ENCODE assay signal across 8 cellular contexts in the genomic region with DNA sequence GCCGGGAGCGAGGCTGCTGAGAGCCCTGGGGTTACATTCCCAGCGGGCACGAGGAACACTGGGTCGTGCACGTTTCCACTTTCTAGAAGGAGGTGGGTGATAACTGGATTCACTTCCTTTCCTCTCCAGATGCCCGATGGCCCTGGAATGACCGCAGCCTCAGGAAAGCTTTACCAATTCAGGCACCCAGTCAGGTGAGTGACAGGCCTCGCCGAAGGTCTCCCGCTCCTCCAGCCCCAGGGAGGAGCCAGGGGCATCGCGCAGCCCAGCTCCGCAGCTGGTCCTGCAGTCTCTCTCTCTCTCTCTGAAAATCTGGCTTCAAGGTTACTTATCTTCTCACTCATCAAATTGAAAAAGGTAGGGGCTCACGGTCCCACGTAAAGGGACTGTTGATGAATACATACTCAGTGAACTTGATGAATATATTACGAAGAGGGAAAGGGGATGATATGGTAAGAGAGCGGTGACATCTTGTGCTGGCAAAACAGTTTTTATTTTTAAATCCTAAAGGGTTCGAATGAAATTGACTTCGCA. TPM values are rescaled to one million over a fixed set of nuclear protein-coding genes. Genes with fewer than 3 reads are reported as not detected.
DNase-seq lines count a peak whose midpoint lies in the region; ATAC-seq, FAIRE-seq and TF ChIP-seq lines count a peak whose summit lies in the region.

No MANE protein-coding gene starts in this region.

- H3K36me3 Mint-ChIP-seq in type B pancreatic cell: no peaks in the 10 kb centered on the region

- H3K36me3 ChIP-seq in left ventricle myocardium inferior: no peaks in the 10 kb centered on the region

- H3K4me3 ChIP-seq in left ventricle myocardium inferior: peak overlapping the region; percentile 64
- H3K4me3 ChIP-seq in WI38 (ENCODE audit: low read depth, low read length): peak overlapping the region; percentile 45

- DNase-seq in left ventricle myocardium inferior (no peak), Right ventricle myocardium inferior (ENCODE audit: missing footprints) (no peak), iris pigment epithelial cell (ENCODE audit: low read depth) (peak; percentile 6), type B pancreatic cell (ENCODE audit: extremely low spot score, unreplicated experiment) (no peak), islet precursor cell (no peak), HTR-8/SVneo (ENCODE audit: insufficient read length, low spot score) (no peak)

- ATAC-seq in Right ventricle myocardium inferior (no peak), GM18505 (IDR thresholded peaks at IDR 0.05; ENCODE audit: unreplicated experiment) (no peak)

- no peak for FAIRE-seq in HTR-8/SVneo (lab: Jason Lieb, UNC)

- peaks cover 67% of the 10 kb centered on the region for H3K27me3 ChIP-seq in left ventricle myocardium inferior (ENCODE audit: low read depth)

- no peaks in the 10 kb centered on the region for H3K9me3 Mint-ChIP-seq in type B pancreatic cell

- peaks cover 77% of the 10 kb centered on the region for H3K27me3 Mint-ChIP-seq in type B pancreatic cell

- no peaks in the 10 kb centered on the region for H3K9me3 ChIP-seq in left ventricle myocardium inferior (replicated peaks)

- no peak for TF ChIP-seq CTCF in left ventricle myocardium inferior (IDR thresholded peaks at IDR 0.05; ENCODE audit: borderline replicate concordance)
- no peak for TF ChIP-seq CTCF in WI38 (IDR thresholded peaks at IDR 0.05; ENCODE audit: low read depth, low read length)
- no peak for TF ChIP-seq CTCF in type B pancreatic cell (conservative IDR thresholded peaks at IDR 0.05)

- intact Hi-C loops in left ventricle myocardium inferior (cut with micrococcal nuclease) (no loop called here), Right ventricle myocardium inferior (cut with DNase I) (no loop called here)

- no peak overlapping the region for H3K27ac ChIP-seq in left ventricle myocardium inferior (replicated peaks)

- peaks cover 21% of the 10 kb centered on the region for H3K4me1 ChIP-seq in left ventricle myocardium inferior

- peaks cover 4% of the 10 kb centered on the region for H3K4me1 Mint-ChIP-seq in type B pancreatic cell (ENCODE audit: unreplicated experiment)

- peak overlapping the region; percentile 86 for H3K4me3 Mint-ChIP-seq in type B pancreatic cell

- TF ChIP-seq POLR2A in GM18505 (IDR thresholded peaks at IDR 0.05; ENCODE audit: borderline replicate concordance, extremely low read depth, insufficient read depth, insufficient read length): no peak

- no peak overlapping the region for H3K27ac Mint-ChIP-seq in type B pancreatic cell

RNA-seq across cellular contexts. Expression of gene RIPPLY2, which starts 0.9 kb away (rescaled TPM):
- total RNA-seq in left ventricle myocardium inferior (not detected), Right ventricle myocardium inferior (not detected), type B pancreatic cell (ENCODE audit: low replicate concordance) (1.6 and 1.8 TPM in 2 replicates)

RNA-seq across cellular contexts. Expression of gene CYB5R4, which starts 5.5 kb away (rescaled TPM):
- 14.5 TPM for total RNA-seq in left ventricle myocardium inferior
- 15.9 TPM for total RNA-seq in Right ventricle myocardium inferior
- total RNA-seq in type B pancreatic cell (ENCODE audit: low replicate concordance): 9.0 and 17.4 TPM in 2 replicates
